In genomic region chr10:123009105-123009805, GRCh38 we compare ENCODE assay signal across 8 cellular contexts. TPM values are rescaled to one million over a fixed set of nuclear protein-coding genes. Genes with fewer than 3 reads are reported as not detected.
A peak's percentile ranks its signal among the peaks of the same experiment; 100 is the strongest.
DNase-seq lines count a peak whose midpoint lies in the region; ATAC-seq lines count a peak whose summit lies in the region.

No MANE protein-coding gene starts in this region.

- intact Hi-C loops in activated CD4-positive, alpha-beta memory T cell treated with anti-CD3 and anti-CD28 coated beads for 36 hours (cut with micrococcal nuclease) = loop anchor here (2.0 to 10.0 kb wide), 2 partner anchors 634 to 1080 kb away; partner anchors contain the start of genes ATE1 and PLEKHA1

- H4K20me1 ChIP-seq in BLaER1 treated with 17β-estradiol and CSF1 and Interleukin-3, amounts not matched to agents 10 nM and 100 nM = peaks cover 5 to 39% (median 25%) of the 10 kb centered on the region in 11 experiments; a peak in 13 of 22 replicates

- H3K9ac ChIP-seq in BLaER1 treated with 17β-estradiol and CSF1 and Interleukin-3, amounts not matched to agents 10 nM and 100 nM = peak overlapping the region; percentile 89 to 98 (median 93)

- peaks cover 0 to 22% (median 17%) of the 10 kb centered on the region in 11 experiments; a peak in 18 of 22 replicates for H3K9me3 ChIP-seq in BLaER1 treated with 17β-estradiol and CSF1 and Interleukin-3, amounts not matched to agents 10 nM and 100 nM (replicated peaks in 1 of 11)
- no peaks in the 10 kb centered on the region for H3K9me3 ChIP-seq in esophagus (ENCODE audit: control insufficient read depth in 2 of 2, insufficient read depth in 1 of 2, low read depth in 1 of 2, low read length in 1 of 2)

- no peaks in the 10 kb centered on the region for H3K27me3 Mint-ChIP-seq in activated CD4-positive, alpha-beta memory T cell treated with anti-CD3 and anti-CD28 coated beads for 36 hours
- no peaks in the 10 kb centered on the region for H3K27me3 Mint-ChIP-seq in naive thymus-derived CD8-positive, alpha-beta T cell

- H3K36me3 Mint-ChIP-seq in activated CD4-positive, alpha-beta memory T cell treated with anti-CD3 and anti-CD28 coated beads for 36 hours = peaks cover 14% of the 10 kb centered on the region
- H3K36me3 Mint-ChIP-seq in naive thymus-derived CD8-positive, alpha-beta T cell = peaks cover 9 to 21% (median 10%) of the 10 kb centered on the region in 3 donors

- H3K4me1 ChIP-seq in BLaER1 treated with 17β-estradiol and CSF1 and Interleukin-3, amounts not matched to agents 10 nM and 100 nM = peaks cover 16 to 41% (median 35%) of the 10 kb centered on the region in 10 experiments
- H3K4me1 ChIP-seq in esophagus (ENCODE audit: control insufficient read depth in 2 of 2, insufficient read depth in 2 of 2, low read length in 1 of 2) (peaks cover 3 to 6% of the 10 kb centered on the region in 2 donors), urinary bladder (ENCODE audit: insufficient read depth) (no peaks in the 10 kb centered on the region)

- peak overlapping the region; percentile 87 to 100 (median 96) for H3K4me2 ChIP-seq in BLaER1 treated with 17β-estradiol and CSF1 and Interleukin-3, amounts not matched to agents 10 nM and 100 nM

- POLR2A ChIA-PET in activated CD4-positive, alpha-beta memory T cell treated with anti-CD3 and anti-CD28 coated beads for 36 hours (lab: Charles Lee) = interaction anchor here (1.4 to 5.2 kb wide), 2 partner anchors 28 to 55 kb away, joined by 5 to 34 read pairs; partner anchors contain the start of genes C10orf88 and PSTK
- POLR2A ChIA-PET in naive thymus-derived CD8-positive, alpha-beta T cell (lab: Charles Lee) = interaction anchor here (0.9 to 4.4 kb wide), 6 partner anchors 11 to 233 kb away, joined by 3 to 66 read pairs (median 6); partner anchors contain the start of genes C10orf88 and PSTK

- CTCF ChIA-PET in activated CD4-positive, alpha-beta memory T cell treated with anti-CD3 and anti-CD28 coated beads for 36 hours (lab: Charles Lee) = interaction anchor here (0.7 to 2.1 kb wide), 3 partner anchors 12 to 34 kb away, joined by 4 to 8 read pairs (median 5); partner anchors contain the start of gene PSTK

- no peaks in the 10 kb centered on the region for H3K27me3 ChIP-seq in BLaER1 treated with 17β-estradiol and CSF1 and Interleukin-3, amounts not matched to agents 10 nM and 100 nM
- no peaks in the 10 kb centered on the region for H3K27me3 ChIP-seq in esophagus (ENCODE audit: control insufficient read depth in 1 of 2, insufficient read depth in 2 of 2, low read length in 2 of 2)

- WGBS in esophagus, 2 donors = 1% methylated on average over 27 to 34 of the region's 34 CpGs
- under 1% methylated on average over 34 of the region's 34 CpGs for WGBS in urinary bladder

- no peaks in the 10 kb centered on the region for H3K9me3 Mint-ChIP-seq in activated CD4-positive, alpha-beta memory T cell treated with anti-CD3 and anti-CD28 coated beads for 36 hours
- H3K9me3 Mint-ChIP-seq in naive thymus-derived CD8-positive, alpha-beta T cell = no peaks in the 10 kb centered on the region

- peak overlapping the region; percentile 99 for H3K4me3 Mint-ChIP-seq in activated CD4-positive, alpha-beta memory T cell treated with anti-CD3 and anti-CD28 coated beads for 36 hours
- H3K4me3 Mint-ChIP-seq in naive thymus-derived CD8-positive, alpha-beta T cell = peak overlapping the region; percentile 96 to 100 (median 99)

- H3K4me1 Mint-ChIP-seq in activated CD4-positive, alpha-beta memory T cell treated with anti-CD3 and anti-CD28 coated beads for 36 hours (ENCODE audit: low read depth) = peaks cover 44% of the 10 kb centered on the region
- H3K4me1 Mint-ChIP-seq in naive thymus-derived CD8-positive, alpha-beta T cell = peaks cover 30 to 65% (median 54%) of the 10 kb centered on the region in 4 donors

- H3K27ac ChIP-seq in BLaER1 treated with 17β-estradiol and CSF1 and Interleukin-3, amounts not matched to agents 10 nM and 100 nM = peak overlapping the region; percentile 53 to 96 (median 76); a peak in 21 of 22 replicates
- H3K27ac ChIP-seq in esophagus (ENCODE audit: low read depth in 2 of 2, low read length in 1 of 2) (peak overlapping the region; percentile 43 to 69), urinary bladder (ENCODE audit: low read depth) (no peak overlapping the region)

- peak overlapping the region; percentile 85 to 100 (median 97) for H3K4me3 ChIP-seq in BLaER1 treated with 17β-estradiol and CSF1 and Interleukin-3, amounts not matched to agents 10 nM and 100 nM
- H3K4me3 ChIP-seq in esophagus (ENCODE audit: low read depth in 1 of 2, low read length in 2 of 2) (peak overlapping the region; percentile 91 to 98), urinary bladder (ENCODE audit: low read depth, low read length) (peak overlapping the region; percentile 81)

- DNase-seq in activated CD4-positive, alpha-beta memory T cell treated with anti-CD3 and anti-CD28 coated beads for 36 hours = peak; percentile 33
- peak in 6 of 10 donors; percentile 5 to 65 (median 18) for DNase-seq in naive thymus-derived CD8-positive, alpha-beta T cell
- DNase-seq in OCI-M2 (lab: John Stamatoyannopoulos, UW; ENCODE audit: unreplicated experiment) = no peak

- peak; percentile 28 for ATAC-seq in GM19035 (IDR thresholded peaks at IDR 0.05; ENCODE audit: unreplicated experiment)
- ATAC-seq in HG03432 (IDR thresholded peaks at IDR 0.05; ENCODE audit: unreplicated experiment) = peak; percentile 34
- no peak for ATAC-seq in naive thymus-derived CD8-positive, alpha-beta T cell

- peak overlapping the region; percentile 96 for H3K27ac Mint-ChIP-seq in activated CD4-positive, alpha-beta memory T cell treated with anti-CD3 and anti-CD28 coated beads for 36 hours
- H3K27ac Mint-ChIP-seq in naive thymus-derived CD8-positive, alpha-beta T cell = peak overlapping the region; percentile 99 to 100 (median 100)

- peaks cover 3 to 37% (median 25%) of the 10 kb centered on the region in 11 experiments; a peak in 17 of 22 replicates for H3K36me3 ChIP-seq in BLaER1 treated with 17β-estradiol and CSF1 and Interleukin-3, amounts not matched to agents 10 nM and 100 nM
- H3K36me3 ChIP-seq in esophagus (ENCODE audit: control insufficient read depth in 2 of 2, insufficient read depth in 2 of 2, low read length in 1 of 2) = no peaks in the 10 kb centered on the region
- no peaks in the 10 kb centered on the region for H3K36me3 ChIP-seq in urinary bladder (ENCODE audit: insufficient read depth)

RNA-seq across cellular contexts. Expression of gene ACADSB, which starts 0.4 kb away (rescaled TPM):
- total RNA-seq in activated CD4-positive, alpha-beta memory T cell treated with anti-CD3 and anti-CD28 coated beads for 36 hours = 10 to 100 TPM; 22.1 to 25.1 TPM
- polyA plus RNA-seq in esophagus (1 to 10 TPM; 5.2 to 7.3 TPM), urinary bladder (12.7 TPM)
- 10 to 100 TPM; 46.3 to 46.8 TPM for total RNA-seq in naive thymus-derived CD8-positive, alpha-beta T cell
- polyA plus RNA-seq in naive thymus-derived CD8-positive, alpha-beta T cell = 10 to 100 TPM; 28.3 to 46.4 (median 33.4) TPM
- total RNA-seq in urinary bladder = 24.0 TPM

RNA-seq across cellular contexts. Expression of gene IKZF5, which starts 0.7 kb away (rescaled TPM):
- 10 to 100 TPM; 14.5 to 14.8 TPM for total RNA-seq in activated CD4-positive, alpha-beta memory T cell treated with anti-CD3 and anti-CD28 coated beads for 36 hours
- polyA plus RNA-seq in esophagus (1 to 10 TPM; 4.5 to 7.2 TPM), urinary bladder (8.6 TPM)
- total RNA-seq in naive thymus-derived CD8-positive, alpha-beta T cell = 10 to 100 TPM; 47.3 to 50.5 TPM
- polyA plus RNA-seq in naive thymus-derived CD8-positive, alpha-beta T cell = 10 to 100 TPM; 13.1 to 22.2 (median 15.8) TPM
- 19.1 TPM for total RNA-seq in urinary bladder

RNA-seq across cellular contexts. Expression of gene PSTK, which starts 29.1 kb away (rescaled TPM):
- 1 to 10 TPM; 3.2 to 3.4 TPM for total RNA-seq in activated CD4-positive, alpha-beta memory T cell treated with anti-CD3 and anti-CD28 coated beads for 36 hours
- polyA plus RNA-seq in esophagus = 1 to 10 TPM; 2.7 to 2.9 TPM
- 1 to 10 TPM; 5.6 to 6.3 TPM for total RNA-seq in naive thymus-derived CD8-positive, alpha-beta T cell
- 10 to 100 TPM in 2 of 3 donors, 1 to 10 TPM in 1; 8.8 to 11.7 (median 11.0) TPM for polyA plus RNA-seq in naive thymus-derived CD8-positive, alpha-beta T cell
- total RNA-seq in urinary bladder = 5.0 TPM
- polyA plus RNA-seq in urinary bladder = 3.1 TPM

RNA-seq across cellular contexts. Expression of gene C10orf88, which starts 55.2 kb away (rescaled TPM):
- total RNA-seq in activated CD4-positive, alpha-beta memory T cell treated with anti-CD3 and anti-CD28 coated beads for 36 hours = 1 to 10 TPM; 8.3 to 9.2 TPM
- polyA plus RNA-seq in esophagus (1 to 10 TPM; 3.1 to 4.0 TPM), urinary bladder (6.0 TPM)
- total RNA-seq in naive thymus-derived CD8-positive, alpha-beta T cell = 10 to 100 TPM; 13.3 to 13.9 TPM
- polyA plus RNA-seq in naive thymus-derived CD8-positive, alpha-beta T cell = 1 to 10 TPM; 6.0 to 8.8 (median 7.0) TPM
- 18.5 TPM for total RNA-seq in urinary bladder

Comparison
In these comparisons a context has a peak if more than half of its experiments do, and no peak if none do; other contexts are left out.
1. ATAC-seq: peak in GM19035 (single experiment) and HG03432 (single experiment); none in naive thymus-derived CD8-positive, alpha-beta T cell (0 of 2).
2. Peak in every context shown above with its lines, with median percentiles within 50 percentile points of each other: H3K4me3 ChIP-seq.